Comparison of ENCODE assay signal across 26 cellular contexts in the genomic region with DNA sequence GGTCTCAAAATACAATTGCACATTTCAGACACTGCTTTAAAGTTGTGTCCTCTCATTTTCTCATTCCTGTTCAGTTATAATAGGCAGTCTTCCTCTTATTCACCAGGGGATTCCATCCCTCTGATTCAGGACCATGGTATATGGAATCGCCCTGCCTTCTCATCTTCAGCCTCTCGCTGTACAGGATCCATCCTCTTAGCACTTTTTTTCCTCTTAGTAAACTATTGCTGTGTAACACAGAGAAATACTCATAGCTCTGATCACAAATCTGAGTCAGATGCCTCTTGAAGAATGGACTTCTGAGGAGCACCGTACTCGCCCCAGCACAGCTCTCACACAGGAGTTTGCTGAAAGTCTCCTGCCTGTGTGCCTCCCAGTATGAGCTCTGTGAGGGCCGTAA.
A peak's percentile ranks its signal among the peaks of the same experiment; 100 is the strongest.
DNase-seq lines count a peak whose midpoint lies in the region; ATAC-seq, FAIRE-seq and TF ChIP-seq lines count a peak whose summit lies in the region.
"Had no signal": no experiment of that assay in that cellular context is flagged by ENCODE, and none has a peak within 500 bp of the region (broad histone marks: within the 10 kb centered on the region; RNA-seq: fewer than 3 reads in every experiment).

No MANE protein-coding gene starts in this region.

- H4K20me1 ChIP-seq in K562 (replicated peaks; ENCODE audit: control insufficient read depth, insufficient read depth, low read length): no peaks in the 10 kb centered on the region

- H3K4me3 ChIP-seq in AG04449 (ENCODE audit: low read depth, low read length): no peak overlapping the region
- no peak overlapping the region for H3K4me3 ChIP-seq in K562
- no peak overlapping the region for H3K4me3 ChIP-seq in foreskin fibroblast (ENCODE audit: low read depth in 1 of 2, low read length in 2 of 2)
- H3K4me3 ChIP-seq in left ventricle myocardium inferior: no peak overlapping the region
- H3K4me3 ChIP-seq: upper lobe of left lung had no signal

- no peaks in the 10 kb centered on the region for H3K4me1 Mint-ChIP-seq in immature natural killer cell
- H3K4me1 Mint-ChIP-seq: central memory CD8-positive, alpha-beta T cell; memory B cell; naive thymus-derived CD8-positive, alpha-beta T cell had no signal

- H3K79me2 ChIP-seq in K562 (ENCODE audit: control insufficient read depth, insufficient read depth, low read length): no peaks in the 10 kb centered on the region

- CTCF ChIA-PET in AG04449 (lab: Yijun Ruan, JAX) (interaction anchor here (2.0 kb wide), 1 partner anchor 34 kb away, joined by 5 read pairs; no protein-coding TSS in a partner anchor), K562 (lab: Yijun Ruan, JAX; ENCODE audit: low intra/inter-chr PET ratio) (no interaction called here)

- 85% methylated on average over 5 of the region's 5 CpGs for WGBS in K562 (ENCODE audit: insufficient coverage, low coverage, missing lambda C conversion rate)

- no peak overlapping the region for H3K9ac ChIP-seq in K562 (ENCODE audit: insufficient read depth in 1 of 2, low read depth in 2 of 2, low read length in 2 of 2)

- H3K27ac ChIP-seq in K562 (ENCODE audit: extremely low read depth, low read depth, low read length) (no peak overlapping the region), left ventricle myocardium inferior (replicated peaks) (no peak overlapping the region)
- H3K27ac ChIP-seq: upper lobe of left lung had no signal

- TF ChIP-seq CTCF in AG04449 (IDR thresholded peaks at IDR 0.05; ENCODE audit: insufficient read depth, low read length, missing control alignments) (no peak), K562 (IDR thresholded peaks at IDR 0.05 in 2 of 3, conservative IDR thresholded peaks at IDR 0.05 in 1 of 3; ENCODE audit: insufficient read depth in 2 of 3, low read depth in 1 of 3, low read length in 3 of 3) (no peak), foreskin fibroblast (IDR thresholded peaks at IDR 0.05; ENCODE audit: low read depth, low read length) (no peak), left ventricle myocardium inferior (IDR thresholded peaks at IDR 0.05; ENCODE audit: borderline replicate concordance) (no peak)

- peaks cover 26% of the 10 kb centered on the region for H3K36me3 ChIP-seq in K562 (ENCODE audit: control insufficient read depth, insufficient read depth, low read length)
- H3K36me3 ChIP-seq in left ventricle myocardium inferior: peaks cover 42% of the 10 kb centered on the region

- H3K27ac Mint-ChIP-seq in immature natural killer cell: no peak overlapping the region
- H3K27ac Mint-ChIP-seq: memory B cell had no signal

- no peaks in the 10 kb centered on the region for H3K9me1 ChIP-seq in K562 (ENCODE audit: control insufficient read depth, insufficient read depth, low read length)

- H3K27me3 ChIP-seq in K562 (ENCODE audit: control insufficient read depth in 2 of 2, insufficient read depth in 2 of 2, low read length in 2 of 2) (no peaks in the 10 kb centered on the region), left ventricle myocardium inferior (ENCODE audit: low read depth) (no peaks in the 10 kb centered on the region)
- H3K27me3 ChIP-seq: upper lobe of left lung had no signal

- no peak overlapping the region for H2AFZ ChIP-seq in K562 (ENCODE audit: low read depth, low read length)

- no peak for TF ChIP-seq RAD21 in K562 (CRISPR knock-in tag; conservative IDR thresholded peaks at IDR 0.05 in 1 of 2, IDR thresholded peaks at IDR 0.05 in 1 of 2)

- peaks cover 0 to 3% (median 2%) of the 10 kb centered on the region in 3 donors for H3K27me3 Mint-ChIP-seq in immature natural killer cell (ENCODE audit: low read depth in 3 of 3)
- H3K27me3 Mint-ChIP-seq: CD4-positive, CD25-positive, alpha-beta regulatory T cell; central memory CD8-positive, alpha-beta T cell; memory B cell; naive thymus-derived CD8-positive, alpha-beta T cell had no signal

- peaks cover 21 to 37% (median 24%) of the 10 kb centered on the region in 3 donors for H3K36me3 Mint-ChIP-seq in immature natural killer cell

- no peak for FAIRE-seq in K562 (lab: Jason Lieb, UNC)
- FAIRE-seq: frontal cortex had no signal

- H3K4me2 ChIP-seq in K562 (ENCODE audit: insufficient read depth, low read length): no peak overlapping the region

- ATAC-seq in K562: peak; percentile 28
- ATAC-seq: naive thymus-derived CD8-positive, alpha-beta T cell had no signal

- TF ChIP-seq POLR2A in K562 (conservative IDR thresholded peaks at IDR 0.05): no peak

- H3K9me3 Mint-ChIP-seq in immature natural killer cell: no peaks in the 10 kb centered on the region
- H3K9me3 Mint-ChIP-seq: central memory CD8-positive, alpha-beta T cell; memory B cell had no signal

- DNase-seq in AG04449 (ENCODE audit: low read depth, low spot score): peak; percentile 77
- DNase-seq in HCEC 1CT: peak; percentile 44
- no peak for DNase-seq in K562 (ENCODE audit: extremely low read depth in 1 of 4, low spot score in 3 of 4)
- peak; percentile 76 to 89 for DNase-seq in foreskin fibroblast
- no peak for DNase-seq in CD1c-positive myeloid dendritic cell (ENCODE audit: extremely low spot score)
- DNase-seq in left ventricle myocardium inferior: no peak
- no peak for DNase-seq in GDM1 (lab: John Stamatoyannopoulos, UW)
- no peak for DNase-seq in immature natural killer cell
- DNase-seq: 8988T; activated CD4-positive, alpha-beta T cell treated with anti-CD3 and anti-CD28 coated beads, Interleukin-2, amount 50 U/mL, for 1 hour; activated CD8-positive, alpha-beta memory T cell treated with anti-CD3 and anti-CD28 coated beads, Interleukin-2, amount 50 U/mL, for 48 hours; activated effector memory CD4-positive, alpha-beta T cell treated with Interleukin-2 at 50 U/mL for 16 hours; CD4-positive, CD25-positive, alpha-beta regulatory T cell; DMS153; effector CD4-positive, alpha-beta T cell; hypothalamus; Karpas-422; naive thymus-derived CD8-positive, alpha-beta T cell; NCI-H1092; posterior cingulate gyrus; SHP77; stimulated activated CD4-positive, alpha-beta T cell treated with anti-CD3 and anti-CD28 coated beads, Interleukin-2, amount 100 ng/mL, for 48 hours; upper lobe of left lung had no signal

- intact Hi-C loops in K562 (cut with micrococcal nuclease): no loop called here
- intact Hi-C loops in left ventricle myocardium inferior (cut with micrococcal nuclease): no loop called here

- POLR2A ChIA-PET in AG04449 (lab: Yijun Ruan, JAX): interaction anchor here (0.7 to 1.9 kb wide), 2 partner anchors 11 to 83 kb away, joined by 3 to 6 read pairs; a partner anchor contains a TSS
- POLR2A ChIA-PET in K562 (lab: Yijun Ruan, JAX): interaction anchor here (0.5 to 2.1 kb wide), 5 partner anchors 9 to 486 kb away, joined by 3 to 8 read pairs (median 3); a partner anchor contains a TSS

- H3K9me3 ChIP-seq in K562 (replicated peaks; ENCODE audit: control insufficient read depth, insufficient read depth, low read depth, low read length): no peaks in the 10 kb centered on the region
- H3K9me3 ChIP-seq in left ventricle myocardium inferior (replicated peaks): no peaks in the 10 kb centered on the region
- H3K9me3 ChIP-seq: upper lobe of left lung had no signal

- H3K4me1 ChIP-seq in K562 (replicated peaks in 1 of 2; ENCODE audit: control insufficient read depth in 2 of 2, insufficient read depth in 2 of 2, low read length in 2 of 2) (no peaks in the 10 kb centered on the region), left ventricle myocardium inferior (no peaks in the 10 kb centered on the region)
- H3K4me1 ChIP-seq: upper lobe of left lung had no signal

- no peak overlapping the region for H3K4me3 Mint-ChIP-seq in immature natural killer cell
- H3K4me3 Mint-ChIP-seq: CD4-positive, CD25-positive, alpha-beta regulatory T cell; central memory CD8-positive, alpha-beta T cell; memory B cell; naive thymus-derived CD8-positive, alpha-beta T cell had no signal

- TF ChIP-seq EP300 in K562 (IDR thresholded peaks at IDR 0.05; ENCODE audit: low read length): no peak

- BruUV-seq in K562 (replicated peaks; lab: Mats Ljungman, UMichigan): no TSS peak

- in situ Hi-C loops in K562 (cut with MboI): no loop called here

TF ChIP-seq in K562, 482 proteins besides CTCF, POLR2A, EP300 and RAD21:
- no peak for TF ChIP-seq KDM4B (IDR thresholded peaks at IDR 0.05; ENCODE audit: borderline replicate concordance in 2 of 2, low read depth in 1 of 2)
- no peak for TF ChIP-seq RUNX1 (IDR thresholded peaks at IDR 0.05; ENCODE audit: low read depth)
- TF ChIP-seq ZNF134 (CRISPR knock-in tag; conservative IDR thresholded peaks at IDR 0.05): no peak
- TF ChIP-seq BMI1 (IDR thresholded peaks at IDR 0.05; ENCODE audit: low read length): no peak
- TF ChIP-seq, protein P1, sequence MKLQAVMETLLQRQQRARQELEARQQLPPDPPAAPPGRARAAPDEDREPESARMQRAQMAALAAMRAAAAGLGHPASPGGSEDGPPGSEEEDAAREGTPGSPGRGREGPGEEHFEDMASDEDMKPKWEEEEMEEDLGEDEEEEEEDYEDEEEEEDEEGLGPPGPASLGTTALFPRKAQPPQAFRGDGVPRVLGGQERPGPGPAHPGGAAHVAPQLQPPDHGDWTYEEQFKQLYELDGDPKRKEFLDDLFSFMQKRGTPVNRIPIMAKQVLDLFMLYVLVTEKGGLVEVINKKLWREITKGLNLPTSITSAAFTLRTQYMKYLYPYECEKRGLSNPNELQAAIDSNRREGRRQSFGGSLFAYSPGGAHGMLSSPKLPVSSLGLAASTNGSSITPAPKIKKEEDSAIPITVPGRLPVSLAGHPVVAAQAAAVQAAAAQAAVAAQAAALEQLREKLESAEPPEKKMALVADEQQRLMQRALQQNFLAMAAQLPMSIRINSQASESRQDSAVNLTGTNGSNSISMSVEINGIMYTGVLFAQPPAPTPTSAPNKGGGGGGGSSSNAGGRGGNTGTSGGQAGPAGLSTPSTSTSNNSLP (IDR thresholded peaks at IDR 0.05; ENCODE audit: borderline replicate concordance, low read depth, low read length): no peak
- TF ChIP-seq, protein P2, sequence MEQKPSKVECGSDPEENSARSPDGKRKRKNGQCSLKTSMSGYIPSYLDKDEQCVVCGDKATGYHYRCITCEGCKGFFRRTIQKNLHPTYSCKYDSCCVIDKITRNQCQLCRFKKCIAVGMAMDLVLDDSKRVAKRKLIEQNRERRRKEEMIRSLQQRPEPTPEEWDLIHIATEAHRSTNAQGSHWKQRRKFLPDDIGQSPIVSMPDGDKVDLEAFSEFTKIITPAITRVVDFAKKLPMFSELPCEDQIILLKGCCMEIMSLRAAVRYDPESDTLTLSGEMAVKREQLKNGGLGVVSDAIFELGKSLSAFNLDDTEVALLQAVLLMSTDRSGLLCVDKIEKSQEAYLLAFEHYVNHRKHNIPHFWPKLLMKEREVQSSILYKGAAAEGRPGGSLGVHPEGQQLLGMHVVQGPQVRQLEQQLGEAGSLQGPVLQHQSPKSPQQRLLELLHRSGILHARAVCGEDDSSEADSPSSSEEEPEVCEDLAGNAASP (IDR thresholded peaks at IDR 0.05): no peak
- TF ChIP-seq FIP1L1 (IDR thresholded peaks at IDR 0.05; ENCODE audit: low read depth, low read length, poor library complexity, severe bottlenecking): no peak
- no peak for TF ChIP-seq ZNF696 (CRISPR knock-in tag; conservative IDR thresholded peaks at IDR 0.05)

Comparison
In these comparisons a context has a peak if more than half of its experiments do, and no peak if none do; other contexts are left out.
1. DNase-seq: peak in AG04449 (single experiment), HCEC 1CT (single experiment) and foreskin fibroblast (2 of 2); none in K562 (0 of 4), CD1c-positive myeloid dendritic cell (single experiment), left ventricle myocardium inferior (single experiment), GDM1 (single experiment) and immature natural killer cell (0 of 3).